In the genomic region with DNA sequence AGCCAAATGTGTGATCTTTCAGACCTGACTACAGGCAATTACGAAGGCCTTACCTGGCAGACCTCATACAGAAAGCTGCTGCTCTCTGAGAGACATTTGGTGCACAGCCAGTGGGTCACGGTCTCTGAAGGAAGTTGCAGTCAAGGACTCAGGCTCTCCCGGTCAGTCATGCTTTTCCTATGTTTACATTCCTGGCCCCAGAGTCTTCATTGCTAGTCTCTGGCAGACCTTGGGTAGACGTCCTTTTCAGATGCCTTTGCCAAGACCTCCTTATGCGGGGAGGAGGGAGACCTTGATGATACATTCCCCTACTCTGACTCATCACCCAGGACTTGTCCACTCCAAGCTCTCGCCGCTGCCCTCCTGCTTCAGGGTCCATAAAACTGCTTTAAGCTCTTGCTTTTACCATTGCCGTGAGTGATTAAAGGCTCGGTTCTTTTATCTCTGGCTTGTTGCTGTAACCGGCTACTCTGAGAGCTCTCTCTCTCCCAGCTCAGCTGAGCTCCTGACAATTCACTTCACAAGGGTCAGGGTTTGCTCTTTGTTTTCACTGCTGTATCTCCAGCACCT, we compare ENCODE assay signal across 8 cellular contexts.
DNase-seq lines count a peak whose midpoint lies in the region; ATAC-seq and TF ChIP-seq lines count a peak whose summit lies in the region.

No MANE protein-coding gene starts in this region.

- DNase-seq in HEK293T (ENCODE audit: extremely low spot score) (peak; percentile 39), amniotic epithelial cell (ENCODE audit: low read depth) (peak; percentile 100), iPS-NIHi11 (ENCODE audit: low spot score) (peak; percentile 68), smooth muscle cell of the brain vasculature (ENCODE audit: low read depth, low spot score) (peak; percentile 87), medulla oblongata (ENCODE audit: extremely low spot score) (no peak), NCI-H187 treated with DMSO at 0.1 percent for 48 hours (lab: John Stamatoyannopoulos, UW) (no peak)
- no peak for DNase-seq in activated CD8-positive, alpha-beta memory T cell treated with anti-CD3 and anti-CD28 coated beads, Interleukin-2, amount 50 U/mL, for 4 hours

- CTCF ChIA-PET in HEK293T (lab: Yijun Ruan, JAX): interaction anchor here (0.6 kb wide), 1 partner anchor 68 kb away, joined by 3 read pairs; no protein-coding TSS in a partner anchor

- POLR2A ChIA-PET in HEK293T (lab: Yijun Ruan, JAX): interaction anchor here (0.9 to 4.0 kb wide), 4 partner anchors 11 to 111 kb away, joined by 3 to 24 read pairs (median 8); partner anchors contain the start of genes ACTR3 and SLC35F5

- ATAC-seq in HG03521 (IDR thresholded peaks at IDR 0.05; ENCODE audit: unreplicated experiment): no peak

TF ChIP-seq in HEK293T, 16 proteins besides CTCF, POLR2A, EP300 and RAD21:
- TF ChIP-seq SUZ12 (IDR thresholded peaks at IDR 0.05) (no peak), ARNT (IDR thresholded peaks at IDR 0.05) (no peak), BHLHE40 (IDR thresholded peaks at IDR 0.05; ENCODE audit: borderline replicate concordance) (no peak), L3MBTL2 (conservative IDR thresholded peaks at IDR 0.05) (no peak), HDGF (IDR thresholded peaks at IDR 0.05; ENCODE audit: borderline replicate concordance) (no peak), SP1 (IDR thresholded peaks at IDR 0.05) (no peak), TARDBP (IDR thresholded peaks at IDR 0.05) (no peak), LEF1 (IDR thresholded peaks at IDR 0.05; ENCODE audit: borderline replicate concordance) (no peak), PKNOX1 (IDR thresholded peaks at IDR 0.05) (no peak), NFRKB (IDR thresholded peaks at IDR 0.05) (no peak), ZNF384 (IDR thresholded peaks at IDR 0.05) (no peak), FOXM1 (IDR thresholded peaks at IDR 0.05; ENCODE audit: borderline replicate concordance) (no peak), FOXA1 (IDR thresholded peaks at IDR 0.05) (no peak), ELF4 (IDR thresholded peaks at IDR 0.05) (no peak), CTBP1 (IDR thresholded peaks at IDR 0.05; ENCODE audit: borderline replicate concordance) (no peak), FOXK2 (IDR thresholded peaks at IDR 0.05) (no peak)

Comparison
In these comparisons a context has a peak if more than half of its experiments do, and no peak if none do; other contexts are left out.
1. DNase-seq: peak in HEK293T (single experiment), amniotic epithelial cell (single experiment), iPS-NIHi11 (single experiment) and smooth muscle cell of the brain vasculature (single experiment); none in activated CD8-positive, alpha-beta memory T cell treated with anti-CD3 and anti-CD28 coated beads, Interleukin-2, amount 50 U/mL, for 4 hours (single experiment), medulla oblongata (single experiment) and NCI-H187 treated with DMSO at 0.1 percent for 48 hours (single experiment).